In genomic region chr5:83507431-83507830, GRCh38 we compare ENCODE assay signal across 19 cellular contexts. TPM values are rescaled to one million over a fixed set of nuclear protein-coding genes. Genes with fewer than 3 reads are reported as not detected.
DNase-seq lines count a peak whose midpoint lies in the region; TF ChIP-seq lines count a peak whose summit lies in the region.
"Had no signal": no experiment of that assay in that cellular context is flagged by ENCODE, and none has a peak within 500 bp of the region (broad histone marks: within the 10 kb centered on the region; RNA-seq: fewer than 3 reads in every experiment).

No MANE protein-coding gene starts in this region.

- peaks cover 5% of the 10 kb centered on the region for H3K9me3 ChIP-seq in mammary epithelial cell (replicated peaks; ENCODE audit: insufficient read depth, low read length)

- H3K27ac ChIP-seq in 22Rv1 (peak overlapping the region; percentile 34; the same call in 1 of the 2 replicates), mammary epithelial cell (ENCODE audit: insufficient read depth, low read depth, low read length) (no peak overlapping the region)
- H3K27ac ChIP-seq: BLaER1 had no signal

- peaks cover 4% of the 10 kb centered on the region for H3K4me1 Mint-ChIP-seq in progenitor cell of endocrine pancreas (ENCODE audit: low read depth)
- H3K4me1 Mint-ChIP-seq: CD4-positive, CD25-positive, alpha-beta regulatory T cell had no signal

- H3K9me3 Mint-ChIP-seq in progenitor cell of endocrine pancreas (ENCODE audit: low read depth): peaks cover 11% of the 10 kb centered on the region

- peaks cover 10% of the 10 kb centered on the region for H3K4me1 ChIP-seq in mammary epithelial cell (ENCODE audit: insufficient read depth, low read length)
- H3K4me1 ChIP-seq: BLaER1 had no signal

- no peak overlapping the region for H3K4me2 ChIP-seq in mammary epithelial cell (ENCODE audit: insufficient read depth, low read depth, low read length)
- H3K4me2 ChIP-seq: BLaER1, GM23338 had no signal

- TF ChIP-seq CTCF in 22Rv1 (IDR thresholded peaks at IDR 0.05) (no peak), fibroblast of the aortic adventitia (IDR thresholded peaks at IDR 0.05; ENCODE audit: insufficient read depth, low read length) (no peak), progenitor cell of endocrine pancreas (IDR thresholded peaks at IDR 0.05; ENCODE audit: unreplicated experiment) (no peak), mammary epithelial cell (conservative IDR thresholded peaks at IDR 0.05 in 1 of 2, IDR thresholded peaks at IDR 0.05 in 1 of 2; ENCODE audit: extremely low read depth in 1 of 2, insufficient read depth in 1 of 2, low read depth in 1 of 2, low read length in 2 of 2) (no peak), lower leg skin (IDR thresholded peaks at IDR 0.05) (no peak)

- H3K4me3 ChIP-seq in fibroblast of the aortic adventitia (ENCODE audit: low read depth, low read length) (no peak overlapping the region), mammary epithelial cell (replicated peaks in 1 of 3; ENCODE audit: insufficient read depth in 1 of 3, low read depth in 2 of 3, low read length in 3 of 3) (no peak overlapping the region), lower leg skin (ENCODE audit: low read depth, poor library complexity, severe bottlenecking) (no peak overlapping the region)
- H3K4me3 ChIP-seq: BLaER1, GM23338 had no signal

- no peaks in the 10 kb centered on the region for H3K79me2 ChIP-seq in mammary epithelial cell (ENCODE audit: insufficient read depth, low read length)

- H3K36me3 ChIP-seq in mammary epithelial cell (ENCODE audit: insufficient read depth, low read length): no peaks in the 10 kb centered on the region
- H3K36me3 ChIP-seq: BLaER1 had no signal

- H3K27me3 Mint-ChIP-seq in progenitor cell of endocrine pancreas: no peaks in the 10 kb centered on the region
- H3K27me3 Mint-ChIP-seq: CD4-positive, CD25-positive, alpha-beta regulatory T cell had no signal

- no peak overlapping the region for H3K9ac ChIP-seq in mammary epithelial cell (ENCODE audit: insufficient read depth, low read length)
- H3K9ac ChIP-seq: BLaER1 had no signal

- no peak overlapping the region for H2AFZ ChIP-seq in mammary epithelial cell (ENCODE audit: low read depth, low read length)
- H2AFZ ChIP-seq: GM23338 had no signal

- peaks cover 45% of the 10 kb centered on the region for H3K36me3 Mint-ChIP-seq in progenitor cell of endocrine pancreas (ENCODE audit: insufficient read depth)
- H3K36me3 Mint-ChIP-seq: CD4-positive, CD25-positive, alpha-beta regulatory T cell had no signal

- 8% methylated on average over 1 of the region's 1 CpG for WGBS in mammary epithelial cell (ENCODE audit: low coverage, missing lambda C conversion rate)
- 35 to 44% methylated on average over 1 of the region's 1 CpG for WGBS in lower leg skin, 2 donors

- no peaks in the 10 kb centered on the region for H3K27me3 ChIP-seq in mammary epithelial cell (ENCODE audit: insufficient read depth, low read length)
- H3K27me3 ChIP-seq: BLaER1 had no signal

- no peak for TF ChIP-seq POLR2A in lower leg skin (IDR thresholded peaks at IDR 0.05)

- H3K27ac Mint-ChIP-seq in progenitor cell of endocrine pancreas: peak overlapping the region; percentile 56
- H3K27ac Mint-ChIP-seq: CD4-positive, CD25-positive, alpha-beta regulatory T cell; GM23338 had no signal

- no peaks in the 10 kb centered on the region for H4K20me1 ChIP-seq in mammary epithelial cell (ENCODE audit: insufficient read depth, low read length)
- H4K20me1 ChIP-seq: BLaER1 had no signal

- in situ Hi-C loops in mammary epithelial cell (cut with MboI; ENCODE audit: low sequenced_read_pairs in 2 of 2): no loop called here

- peak; percentile 55 for DNase-seq in NCI-H69 (lab: John Stamatoyannopoulos, UW)
- DNase-seq in fibroblast of the aortic adventitia (ENCODE audit: low read depth): peak; percentile 16
- no peak for DNase-seq in progenitor cell of endocrine pancreas (ENCODE audit: low spot score, unreplicated experiment)
- no peak for DNase-seq in iPS-NIHi7 (ENCODE audit: extremely low spot score)
- DNase-seq in mammary epithelial cell: no peak
- no peak for DNase-seq in lower leg skin (ENCODE audit: low spot score in 2 of 2)
- DNase-seq: CD4-positive, CD25-positive, alpha-beta regulatory T cell; DMS153; DND-41; H9; KBM-7; MM.1S; NCI-H1694; NCI-H2029 treated with DMSO at 0.1 percent for 48 hours; NCI-H526 treated with DMSO at 0.1 percent for 48 hours; SHP77 treated with DMSO at 0.1 percent for 48 hours had no signal

- intact Hi-C loops in mammary epithelial cell (cut with micrococcal nuclease): no loop called here
- intact Hi-C loops in lower leg skin (cut with DNase I; ENCODE audit: low total_unique reads): no loop called here

- H3K4me3 Mint-ChIP-seq in progenitor cell of endocrine pancreas (ENCODE audit: low read depth): no peak overlapping the region
- H3K4me3 Mint-ChIP-seq: CD4-positive, CD25-positive, alpha-beta regulatory T cell; GM23338; H9 had no signal

- no TSS peak for BruUV-seq in mammary epithelial cell (replicated peaks; lab: Mats Ljungman, UMichigan)

- CTCF ChIA-PET in mammary epithelial cell (lab: Charles Lee; ENCODE audit: low non-redundant PET): no interaction called here

- dilution Hi-C loops in mammary epithelial cell (cut with HindIII; ENCODE audit: low sequenced_read_pairs): no loop called here

RNA-seq across cellular contexts. Expression of gene VCAN, which starts 35.9 kb away (rescaled TPM):
- 455 and 1,493 TPM in 2 replicates for total RNA-seq in fibroblast of the aortic adventitia (ENCODE audit: low replicate concordance)
- total RNA-seq in progenitor cell of endocrine pancreas: 673 and 675 TPM in 2 replicates
- total RNA-seq in mammary epithelial cell: 100 to 1,000 TPM in 1 of 2 donors, 10 to 100 TPM in 1; 82.9 to 234 TPM
- 28.7 TPM for polyA plus RNA-seq in mammary epithelial cell
- 73.9 TPM for polyA minus RNA-seq in mammary epithelial cell
- 10 to 100 TPM; 21.2 to 44.1 (median 36.5) TPM for total RNA-seq in lower leg skin
- total RNA-seq: CD4-positive, CD25-positive, alpha-beta regulatory T cell had no signal

Comparison
In these comparisons a context has a peak if more than half of its experiments do, and no peak if none do; other contexts are left out.
1. DNase-seq: peak in NCI-H69 (single experiment) and fibroblast of the aortic adventitia (single experiment); none in progenitor cell of endocrine pancreas (single experiment), iPS-NIHi7 (single experiment), mammary epithelial cell (single experiment) and lower leg skin (0 of 2).